ENCODE assay signal across 24 cellular contexts in the genomic region with DNA sequence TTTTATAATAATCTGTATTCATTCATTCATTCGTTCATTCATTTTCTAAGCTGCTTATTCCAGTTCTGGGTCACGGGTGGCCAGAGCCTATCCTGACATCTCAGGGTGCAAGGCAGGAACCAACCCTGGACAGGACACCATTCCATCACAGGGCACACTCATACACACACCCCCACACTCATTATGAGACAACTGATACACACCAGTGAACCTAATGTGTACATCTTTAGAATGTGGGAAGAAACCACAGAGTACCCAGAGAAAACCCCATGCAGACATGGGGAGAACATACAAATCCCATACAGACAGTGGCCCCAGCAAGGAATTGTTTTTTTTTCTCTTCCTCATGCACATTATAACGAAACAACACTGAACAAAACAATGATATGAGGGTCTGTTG. TPM values are rescaled to one million over a fixed set of nuclear protein-coding genes. Genes with fewer than 3 reads are reported as not detected.
A peak's percentile ranks its signal among the peaks of the same experiment; 100 is the strongest.
DNase-seq lines count a peak whose midpoint lies in the region; ATAC-seq, FAIRE-seq and TF ChIP-seq lines count a peak whose summit lies in the region.
"Had no signal": no experiment of that assay in that cellular context is flagged by ENCODE, and none has a peak within 500 bp of the region (broad histone marks: within the 10 kb centered on the region; RNA-seq: fewer than 3 reads in every experiment).

No MANE protein-coding gene starts in this region.

- peaks cover 3 to 90% (median 27%) of the 10 kb centered on the region in 4 donors for H3K4me1 ChIP-seq in tibial nerve

- H3K27ac ChIP-seq in tibial nerve = no peak overlapping the region
- H3K27ac ChIP-seq: SJSA1, WERI-Rb-1 had no signal

- TF ChIP-seq CTCF in chondrocyte (IDR thresholded peaks at IDR 0.05) (no peak), tibial nerve (IDR thresholded peaks at IDR 0.05) (no peak)

- no peaks in the 10 kb centered on the region for H3K36me3 Mint-ChIP-seq in chondrocyte (ENCODE audit: low read depth)

- TF ChIP-seq EP300 in tibial nerve (IDR thresholded peaks at IDR 0.05) = no peak

- H3K4me3 Mint-ChIP-seq in chondrocyte (ENCODE audit: unreplicated experiment) = no peak overlapping the region
- H3K4me3 Mint-ChIP-seq: activated CD4-positive, alpha-beta memory T cell treated with anti-CD3 and anti-CD28 coated beads, Interleukin-2, amount 10 ng/mL, durations not matched to agents 7 days and 5 days; activated naive CD4-positive, alpha-beta T cell treated with anti-CD3 and anti-CD28 coated beads for 36 hours; activated T-cell treated with anti-CD3 and anti-CD28 coated beads, Interleukin-2, amount 50 U/mL, for 4 hours; T-helper 17 cell had no signal

- FAIRE-seq in GM12891 (lab: Jason Lieb, UNC) = peak; percentile 87
- FAIRE-seq: frontal cortex, RCC 7860 had no signal

- DNase-seq in GM12891 (ENCODE audit: insufficient read length, low spot score) = no peak
- no peak for DNase-seq in chondrocyte (ENCODE audit: low spot score)
- DNase-seq in activated CD4-positive, CD25-positive, alpha-beta regulatory T cell (lab: John Stamatoyannopoulos, UW) = no peak
- DNase-seq in activated CD4-positive, alpha-beta T cell treated with anti-CD3 and anti-CD28 coated beads, Interleukin-2, amount 50 U/mL, for 1 hour = no peak
- DNase-seq in tibial nerve (ENCODE audit: low spot score in 2 of 2) = no peak
- DNase-seq: activated CD4-positive, alpha-beta memory T cell treated with anti-CD3 and anti-CD28 coated beads, Interleukin-2, amount 10 ng/mL, durations not matched to agents 7 days and 5 days; activated naive CD4-positive, alpha-beta T cell treated with anti-CD3 and anti-CD28 coated beads for 36 hours; activated T-cell treated with anti-CD3 and anti-CD28 coated beads, Interleukin-2, amount 50 U/mL, for 4 hours; C1 segment of cervical spinal cord; effector CD8-positive, alpha-beta T cell; NCI-H1092 treated with DMSO at 0.1 percent for 48 hours; NCI-H2081; retina; stimulated activated CD8-positive, alpha-beta memory T cell treated with anti-CD3 and anti-CD28 coated beads, Interleukin-4, amount 100 ng/mL, for 48 hours; T-helper 17 cell; WERI-Rb-1 had no signal

- 89 to 95% methylated on average over 3 of the region's 3 CpGs for WGBS in tibial nerve, 2 donors

- peak; percentile 56 for ATAC-seq in GM21717 (IDR thresholded peaks at IDR 0.05; ENCODE audit: unreplicated experiment)
- peak; percentile 48 for ATAC-seq in HG03378 (IDR thresholded peaks at IDR 0.05; ENCODE audit: unreplicated experiment)
- ATAC-seq in GM18867 (IDR thresholded peaks at IDR 0.05; ENCODE audit: unreplicated experiment) = no peak
- ATAC-seq: activated T-cell treated with anti-CD3 and anti-CD28 coated beads, Interleukin-2, amount 50 U/mL, for 4 hours; esophagus mucosa; HCT116; T-helper 17 cell had no signal

- H3K4me3 ChIP-seq in tibial nerve = no peak overlapping the region
- H3K4me3 ChIP-seq: SJSA1 had no signal

- no peaks in the 10 kb centered on the region for H3K36me3 ChIP-seq in tibial nerve
- H3K36me3 ChIP-seq: WERI-Rb-1 had no signal

- H3K9me3 ChIP-seq in tibial nerve = no peaks in the 10 kb centered on the region
- H3K9me3 ChIP-seq: SJSA1 had no signal

- TF ChIP-seq POLR2A in GM12891 (IDR thresholded peaks at IDR 0.05; ENCODE audit: low read depth, low read length) = no peak
- no peak for TF ChIP-seq POLR2A in tibial nerve (IDR thresholded peaks at IDR 0.05)

- peak overlapping the region; percentile 73 for H3K27ac Mint-ChIP-seq in chondrocyte (ENCODE audit: unreplicated experiment)
- H3K27ac Mint-ChIP-seq: activated CD4-positive, alpha-beta memory T cell treated with anti-CD3 and anti-CD28 coated beads, Interleukin-2, amount 10 ng/mL, durations not matched to agents 7 days and 5 days; activated naive CD4-positive, alpha-beta T cell treated with anti-CD3 and anti-CD28 coated beads for 36 hours had no signal

- no peaks in the 10 kb centered on the region for H3K27me3 Mint-ChIP-seq in chondrocyte (ENCODE audit: low read depth)
- H3K27me3 Mint-ChIP-seq: activated CD4-positive, alpha-beta memory T cell treated with anti-CD3 and anti-CD28 coated beads, Interleukin-2, amount 10 ng/mL, durations not matched to agents 7 days and 5 days; T-helper 17 cell had no signal

- H3K27me3 ChIP-seq in tibial nerve = no peaks in the 10 kb centered on the region
- H3K27me3 ChIP-seq: SJSA1 had no signal

- no peaks in the 10 kb centered on the region for H3K9me3 Mint-ChIP-seq in chondrocyte (ENCODE audit: low read depth)
- H3K9me3 Mint-ChIP-seq: activated CD4-positive, alpha-beta memory T cell treated with anti-CD3 and anti-CD28 coated beads, Interleukin-2, amount 10 ng/mL, durations not matched to agents 7 days and 5 days; activated naive CD4-positive, alpha-beta T cell treated with anti-CD3 and anti-CD28 coated beads for 36 hours; activated T-cell treated with anti-CD3 and anti-CD28 coated beads, Interleukin-2, amount 50 U/mL, for 4 hours had no signal

- H3K4me1 Mint-ChIP-seq in chondrocyte (ENCODE audit: low read depth) = peaks cover 88% of the 10 kb centered on the region

TF ChIP-seq in GM12891, 5 proteins besides CTCF, POLR2A, EP300 and RAD21:
- TF ChIP-seq POLR2AphosphoS5 (IDR thresholded peaks at IDR 0.05; ENCODE audit: low read depth, low read length) (no peak), SPI1 (IDR thresholded peaks at IDR 0.05; ENCODE audit: low read depth, low read length) (no peak), TAF1 (IDR thresholded peaks at IDR 0.05; ENCODE audit: low read depth, low read length) (no peak), POU2F2 (IDR thresholded peaks at IDR 0.05; ENCODE audit: low read depth, low read length) (no peak), PAX5 (IDR thresholded peaks at IDR 0.05; ENCODE audit: insufficient read depth, low read length, severe bottlenecking) (no peak)

RNA-seq across cellular contexts. Expression of gene RTN4, which starts 54.7 kb away (rescaled TPM):
- 85.0 TPM for polyA plus RNA-seq in GM12891 (2012; ENCODE audit: low read depth, missing spikeins)
- total RNA-seq in chondrocyte = 560 to 819 TPM (median 766 TPM) in 3 replicates
- total RNA-seq in tibial nerve = 100 to 1,000 TPM; 232 to 245 (median 243) TPM
